7 cellular contexts compared by ENCODE assay signal in the genomic region with DNA sequence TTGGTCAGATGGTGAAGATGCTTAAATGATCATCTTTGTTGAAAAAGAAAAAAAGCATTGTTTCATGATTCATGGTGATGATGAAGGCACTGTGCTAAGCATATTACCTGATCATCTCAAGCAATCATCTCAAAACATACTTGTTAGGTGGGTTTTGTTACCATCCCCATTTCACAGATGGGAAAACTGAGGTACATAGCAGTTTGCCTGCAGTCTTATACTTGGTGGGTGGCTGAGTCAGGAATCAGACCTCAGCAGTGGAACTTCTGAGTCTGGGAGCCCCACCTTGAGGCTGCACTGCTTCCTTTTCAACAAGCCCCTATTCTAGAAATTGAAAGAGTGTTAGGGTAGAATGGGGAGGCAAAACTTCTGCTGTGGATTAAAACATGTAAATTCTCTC.
"Had no signal": no experiment of that assay in that cellular context is flagged by ENCODE, and none has a peak within 500 bp of the region (broad histone marks: within the 10 kb centered on the region; RNA-seq: fewer than 3 reads in every experiment).

No MANE protein-coding gene starts in this region.

- H3K4me1 ChIP-seq: HAP-1 had no signal

- H3K9me3 ChIP-seq: HAP-1 had no signal

- H3K4me2 ChIP-seq: GM23338 had no signal

- H3K27ac ChIP-seq: HL-60 had no signal

- H3K4me3 ChIP-seq: GM23338, HAP-1 had no signal

- DNase-seq: H7, HFFc6, KG1 had no signal

- H2AFZ ChIP-seq: GM23338 had no signal

- ATAC-seq: GM23338, HCT116 had no signal

- H3K36me3 ChIP-seq: HAP-1 had no signal
